1 cellular context compared by ENCODE assay signal in genomic region chr6:132456700-132457143, GRCh38.
TF ChIP-seq lines count a peak whose summit lies in the region.

No MANE protein-coding gene starts in this region.

TF ChIP-seq in GM12878, 131 proteins besides CTCF, POLR2A, EP300 and RAD21 (continued from another document):
- TF ChIP-seq SPI1 (IDR thresholded peaks at IDR 0.05; ENCODE audit: borderline replicate concordance, insufficient read depth, low read depth, low read length) (peak; percentile 72), BRCA1 (IDR thresholded peaks at IDR 0.05; ENCODE audit: low read depth, low read length) (no peak), IRF4 (IDR thresholded peaks at IDR 0.05; ENCODE audit: low read depth, low read length) (peak; percentile 70), SRF (IDR thresholded peaks at IDR 0.05; ENCODE audit: low read depth in 2 of 2, low read length in 2 of 2) (no peak), SREBF2 (IDR thresholded peaks at IDR 0.05; ENCODE audit: low read length) (no peak), MEF2A (IDR thresholded peaks at IDR 0.05; ENCODE audit: insufficient read depth, low read depth, low read length) (peak; percentile 83), YY1 (IDR thresholded peaks at IDR 0.05; ENCODE audit: low read depth, low read length) (peak; percentile 56)
- TF ChIP-seq, protein P1, sequence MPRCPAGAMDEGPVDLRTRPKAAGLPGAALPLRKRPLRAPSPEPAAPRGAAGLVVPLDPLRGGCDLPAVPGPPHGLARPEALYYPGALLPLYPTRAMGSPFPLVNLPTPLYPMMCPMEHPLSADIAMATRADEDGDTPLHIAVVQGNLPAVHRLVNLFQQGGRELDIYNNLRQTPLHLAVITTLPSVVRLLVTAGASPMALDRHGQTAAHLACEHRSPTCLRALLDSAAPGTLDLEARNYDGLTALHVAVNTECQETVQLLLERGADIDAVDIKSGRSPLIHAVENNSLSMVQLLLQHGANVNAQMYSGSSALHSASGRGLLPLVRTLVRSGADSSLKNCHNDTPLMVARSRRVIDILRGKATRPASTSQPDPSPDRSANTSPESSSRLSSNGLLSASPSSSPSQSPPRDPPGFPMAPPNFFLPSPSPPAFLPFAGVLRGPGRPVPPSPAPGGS (IDR thresholded peaks at IDR 0.05; ENCODE audit: borderline replicate concordance, insufficient read depth, low read depth, low read length, poor library complexity, severe bottlenecking): peak; percentile 75
